In the genomic region with DNA sequence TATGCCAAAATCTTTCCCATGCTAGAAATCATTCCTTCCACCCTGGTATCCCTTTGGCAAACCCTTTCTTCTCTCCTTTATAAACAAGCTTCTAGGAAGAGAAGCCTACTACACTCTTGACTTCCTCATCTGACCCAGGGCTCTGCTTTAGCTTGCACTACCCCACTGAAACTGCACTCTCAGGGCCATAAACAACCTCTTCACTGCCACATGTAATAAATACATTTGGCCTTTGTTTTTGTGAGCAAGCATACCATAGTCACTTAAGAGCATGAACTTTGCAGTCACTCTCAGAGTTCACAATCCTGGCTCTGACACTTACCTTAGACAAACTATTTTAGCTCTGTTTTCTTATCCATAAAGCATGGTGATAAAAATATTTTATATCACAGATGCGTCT, we compare ENCODE assay signal across 27 cellular contexts.
"Had no signal": no experiment of that assay in that cellular context is flagged by ENCODE, and none has a peak within 500 bp of the region (broad histone marks: within the 10 kb centered on the region; RNA-seq: fewer than 3 reads in every experiment).

No MANE protein-coding gene starts in this region.

- FAIRE-seq: keratinocyte had no signal

- H3K9me3 ChIP-seq: left ventricle myocardium inferior, ovary, prostate gland, spleen, tibial nerve, upper lobe of left lung, vagina had no signal

- H3K36me3 ChIP-seq: left ventricle myocardium inferior, ovary, prostate gland, spleen, tibial nerve, upper lobe of left lung, vagina had no signal

- H3K27me3 ChIP-seq: ovary, spleen, tibial nerve, upper lobe of left lung, vagina had no signal

- DNase-seq: hippocampal formation; kidney glomerular epithelial cell; left cardiac atrium; left ventricle myocardium inferior; mesendoderm; naive thymus-derived CD4-positive, alpha-beta T cell; ovary; retina; right cardiac atrium; spleen; stimulated activated CD4-positive, alpha-beta T cell treated with anti-CD3 and anti-CD28 coated beads, Interleukin-1b, Interleukin-23, amount 100 ng/mL, for 48 hours; stimulated activated CD4-positive, alpha-beta T cell treated with anti-CD3 and anti-CD28 coated beads, Interleukin-2, amount 100 ng/mL, for 48 hours; stimulated activated CD4-positive, alpha-beta T cell treated with anti-CD3 and anti-CD28 coated beads, Interleukin-4, amount 100 ng/mL, for 4 hours; stimulated activated CD8-positive, alpha-beta memory T cell treated with anti-CD3 and anti-CD28 coated beads, Interleukin-4, amount 100 ng/mL, for 48 hours; stimulated activated naive CD4-positive, alpha-beta T cell treated with Interleukin-2 at 50 U/mL for 16 hours; stimulated activated naive CD8-positive, alpha-beta T cell treated with anti-CD3 and anti-CD28 coated beads, Interleukin-15, amount 100 ng/mL, for 72 hours; substantia nigra; upper lobe of left lung had no signal

- H3K4me1 ChIP-seq: left ventricle myocardium inferior, prostate gland, spleen, tibial nerve, upper lobe of left lung, vagina had no signal

- H3K27ac ChIP-seq: left ventricle myocardium inferior, ovary, prostate gland, skin epidermis, spleen, tibial nerve, upper lobe of left lung, vagina had no signal

- H3K4me3 ChIP-seq: left ventricle myocardium inferior, lung, ovary, prostate gland, skin epidermis, spleen, tibial nerve, upper lobe of left lung, vagina had no signal

- ATAC-seq: left cardiac atrium; naive thymus-derived CD4-positive, alpha-beta T cell; natural killer cell treated with Interleukin-12 subunit alpha and Interleukin-12 subunit beta and Interleukin-15 and Interleukin-18, amount 100 ng/mL, for 72 hours; right cardiac atrium; sciatic nerve; stimulated activated memory B cell treated with anti-CD40 and anti-IgM and Interleukin-4, amounts not matched to agents 10 μg/mL and 1 μg/mL and 100 μg/mL, for 72 hours; stimulated activated naive CD8-positive, alpha-beta T cell treated with anti-CD3 and anti-CD28 coated beads, Interleukin-15, amount 100 ng/mL, for 72 hours had no signal
